19 cellular contexts compared by ENCODE assay signal in the genomic region with DNA sequence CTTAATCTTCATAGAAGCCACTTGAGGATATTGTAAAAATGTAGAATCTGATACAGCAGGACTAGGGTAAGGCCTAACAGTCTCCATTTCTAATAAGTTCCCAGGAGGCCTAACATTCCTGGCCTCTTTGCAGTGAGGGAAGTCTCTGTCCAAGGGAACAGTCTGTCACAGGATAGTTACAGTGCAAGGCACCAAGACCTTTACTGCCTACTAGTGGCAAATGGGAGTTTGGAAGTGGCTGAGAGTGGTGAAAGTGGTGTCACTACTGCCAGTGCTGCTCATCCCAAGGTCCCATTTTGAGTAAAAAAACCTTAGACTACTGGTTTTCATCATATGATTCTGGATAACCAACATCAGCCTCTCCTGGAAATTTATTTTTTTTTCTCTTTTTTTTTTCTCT.
DNase-seq lines count a peak whose midpoint lies in the region; ATAC-seq and TF ChIP-seq lines count a peak whose summit lies in the region.
"Had no signal": no experiment of that assay in that cellular context is flagged by ENCODE, and none has a peak within 500 bp of the region (broad histone marks: within the 10 kb centered on the region; RNA-seq: fewer than 3 reads in every experiment).

No MANE protein-coding gene starts in this region.

- ATAC-seq in HCT116 = 0 out of 2 replicates have a peak, but pooled peaks have one; percentile 50
- no peak for ATAC-seq in HG03432 (IDR thresholded peaks at IDR 0.05; ENCODE audit: unreplicated experiment)
- ATAC-seq in GM21360 (IDR thresholded peaks at IDR 0.05; ENCODE audit: unreplicated experiment) = no peak
- no peak for ATAC-seq in lower lobe of right lung
- ATAC-seq: gastroesophageal sphincter; naive thymus-derived CD4-positive, alpha-beta T cell; stimulated activated effector memory CD8-positive, alpha-beta T cell treated with anti-CD3 and anti-CD28 coated beads, Interleukin-12 subunit alpha, Interleukin-12 subunit beta, amount 100 ng/mL, for 72 hours had no signal

- RAD21 ChIA-PET in HCT116 (lab: Charles Lee; ENCODE audit: low non-redundant PET in 1 of 2, low total read pairs in 2 of 2, uncharacterized antibody in 2 of 2, unreplicated experiment in 2 of 2) = no interaction called here

- H3K9me2 ChIP-seq in HCT116 (ENCODE audit: insufficient read depth) (no peaks in the 10 kb centered on the region), GM23248 (ENCODE audit: insufficient read depth) (no peaks in the 10 kb centered on the region)

- CTCF ChIA-PET in HCT116 (lab: Charles Lee) = no interaction called here

- no peak overlapping the region for H3K4me3 ChIP-seq in HCT116 (replicated peaks in 1 of 2; ENCODE audit: low read depth in 1 of 2, low read length in 2 of 2)
- no peak overlapping the region for H3K4me3 ChIP-seq in iPS DF 6.9 (ENCODE audit: low read length)
- H3K4me3 ChIP-seq in GM23248 = no peak overlapping the region
- H3K4me3 ChIP-seq in lower lobe of right lung = no peak overlapping the region
- H3K4me3 ChIP-seq: gastroesophageal sphincter, MG63, thoracic aorta had no signal

- H3K9me3 ChIP-seq in HCT116 (ENCODE audit: control insufficient read depth in 1 of 2, insufficient read depth in 1 of 2, low read depth in 1 of 2, low read length in 2 of 2) (no peaks in the 10 kb centered on the region), iPS DF 6.9 (ENCODE audit: control insufficient read depth, insufficient read depth, low read length) (no peaks in the 10 kb centered on the region), GM23248 (ENCODE audit: low read depth) (no peaks in the 10 kb centered on the region), lower lobe of right lung (no peaks in the 10 kb centered on the region)
- H3K9me3 ChIP-seq: Caco-2, gastroesophageal sphincter, MG63, thoracic aorta had no signal

- H3F3A ChIP-seq in GM23248 (ENCODE audit: insufficient read depth) = no peaks in the 10 kb centered on the region

- H3K27me3 ChIP-seq in HCT116 (ENCODE audit: insufficient read depth, low read length) (no peaks in the 10 kb centered on the region), iPS DF 6.9 (ENCODE audit: control insufficient read depth, insufficient read depth, low read length) (no peaks in the 10 kb centered on the region), GM23248 (replicated peaks; ENCODE audit: insufficient read depth) (no peaks in the 10 kb centered on the region), lower lobe of right lung (ENCODE audit: low read depth) (no peaks in the 10 kb centered on the region)
- H3K27me3 ChIP-seq: gastroesophageal sphincter, MG63 had no signal

- H3K36me3 ChIP-seq in HCT116 (ENCODE audit: control insufficient read depth in 1 of 2, insufficient read depth in 2 of 2, low read length in 2 of 2) (no peaks in the 10 kb centered on the region), iPS DF 6.9 (ENCODE audit: control insufficient read depth, insufficient read depth, low read length) (no peaks in the 10 kb centered on the region), GM23248 (ENCODE audit: low read depth) (no peaks in the 10 kb centered on the region), lower lobe of right lung (no peaks in the 10 kb centered on the region)
- H3K36me3 ChIP-seq: gastroesophageal sphincter, MG63, thoracic aorta had no signal

- H3K9ac ChIP-seq in HCT116 (ENCODE audit: low read length) (no peak overlapping the region), GM23248 (no peak overlapping the region)

- DNase-seq in HCT116 (ENCODE audit: low read depth, low spot score) (no peak), SK-MEL-5 (ENCODE audit: low read depth, low spot score) (peak; percentile 54), iPS DF 6.9 (ENCODE audit: low read depth, low spot score) (peak; percentile 11), GM23248 (no peak), lower lobe of right lung (no peak)
- DNase-seq: activated CD4-positive, alpha-beta T cell treated with anti-CD3 and anti-CD28 coated beads for 4 hours; activated naive CD4-positive, alpha-beta T cell treated with Interleukin-2 at 50 U/mL for 16 hours; MG63; naive thymus-derived CD4-positive, alpha-beta T cell; NCI-H2029; NCI-H446 treated with DMSO at 0.1 percent for 48 hours; T1000 had no signal

- POLR2A ChIA-PET in HCT116 (lab: Charles Lee) = no interaction called here

- H4K20me1 ChIP-seq in HCT116 (ENCODE audit: insufficient read depth) = no peaks in the 10 kb centered on the region
- no peaks in the 10 kb centered on the region for H4K20me1 ChIP-seq in GM23248 (ENCODE audit: insufficient read depth)

- no TSS peak for BruUV-seq in HCT116 (replicated peaks; lab: Mats Ljungman, UMichigan)

- no peaks in the 10 kb centered on the region for H3K79me2 ChIP-seq in HCT116 (ENCODE audit: insufficient read depth, low read length)
- no peaks in the 10 kb centered on the region for H3K79me2 ChIP-seq in GM23248 (ENCODE audit: insufficient read depth)

- TF ChIP-seq CTCF in C4-2B (conservative IDR thresholded peaks at IDR 0.05) = peak; percentile 65
- TF ChIP-seq CTCF in HCT116 (IDR thresholded peaks at IDR 0.05 in 2 of 3, conservative IDR thresholded peaks at IDR 0.05 in 1 of 3; ENCODE audit: borderline replicate concordance in 1 of 3, insufficient read depth in 1 of 3, low read depth in 2 of 3, low read length in 2 of 3) = peak in 2 of 3 experiments; percentile 19 to 34; a peak in 3 of 6 replicates
- TF ChIP-seq CTCF in lower lobe of right lung (IDR thresholded peaks at IDR 0.05) = no peak

- H2AFZ ChIP-seq in HCT116 (ENCODE audit: low read depth, low read length, poor library complexity, severe bottlenecking) = no peak overlapping the region
- H2AFZ ChIP-seq in GM23248 = no peak overlapping the region

- no peak for TF ChIP-seq POLR2A in HCT116 (IDR thresholded peaks at IDR 0.05; ENCODE audit: borderline replicate concordance, extremely low read depth, insufficient read depth, insufficient read length)

- intact Hi-C loops in HCT116 (cut with micrococcal nuclease) (no loop called here), lower lobe of right lung (cut with DNase I) (no loop called here)

- in situ Hi-C loops in SK-MEL-5 (cut with HindIII; ENCODE audit: low pct_unique_long_range_greater_than_20kb, low sequenced_read_pairs) (no loop called here), GM23248 (cut with MboI) (no loop called here)

- TF ChIP-seq RAD21 in HCT116 (IDR thresholded peaks at IDR 0.05; ENCODE audit: low read depth) = no peak

- H3K4me2 ChIP-seq in HCT116 (ENCODE audit: low read length) (no peak overlapping the region), GM23248 (ENCODE audit: unreplicated experiment) (no peak overlapping the region)

- no peak overlapping the region for H3K27ac ChIP-seq in C4-2B
- H3K27ac ChIP-seq in HCT116 (ENCODE audit: low read depth, low read length) = no peak overlapping the region
- H3K27ac ChIP-seq in iPS DF 6.9 (ENCODE audit: low read length) = no peak overlapping the region
- H3K27ac ChIP-seq in GM23248 = no peak overlapping the region
- no peak overlapping the region for H3K27ac ChIP-seq in lower lobe of right lung
- H3K27ac ChIP-seq: gastroesophageal sphincter, thoracic aorta had no signal

- H3K4me1 ChIP-seq in HCT116 (ENCODE audit: control insufficient read depth in 1 of 2, insufficient read depth in 2 of 2, low read length in 2 of 2) (no peaks in the 10 kb centered on the region), iPS DF 6.9 (ENCODE audit: control insufficient read depth, insufficient read depth, low read length) (no peaks in the 10 kb centered on the region), GM23248 (ENCODE audit: insufficient read depth) (no peaks in the 10 kb centered on the region), lower lobe of right lung (no peaks in the 10 kb centered on the region)
- H3K4me1 ChIP-seq: Caco-2, gastroesophageal sphincter had no signal

TF ChIP-seq in HCT116, 20 proteins besides CTCF, POLR2A, EP300 and RAD21:
- TF ChIP-seq JUND (IDR thresholded peaks at IDR 0.05) (no peak), EZH2phosphoT487 (IDR thresholded peaks at IDR 0.05; ENCODE audit: borderline replicate concordance) (no peak), SP1 (IDR thresholded peaks at IDR 0.05; ENCODE audit: low read depth) (no peak), POLR2AphosphoS5 (IDR thresholded peaks at IDR 0.05; ENCODE audit: low read depth, low read length) (no peak), SRF (IDR thresholded peaks at IDR 0.05; ENCODE audit: low read depth) (no peak), TCF7L2 (IDR thresholded peaks at IDR 0.05; ENCODE audit: borderline replicate concordance, extremely low read depth, insufficient read depth, insufficient read length) (no peak)
- TF ChIP-seq, protein P1, sequence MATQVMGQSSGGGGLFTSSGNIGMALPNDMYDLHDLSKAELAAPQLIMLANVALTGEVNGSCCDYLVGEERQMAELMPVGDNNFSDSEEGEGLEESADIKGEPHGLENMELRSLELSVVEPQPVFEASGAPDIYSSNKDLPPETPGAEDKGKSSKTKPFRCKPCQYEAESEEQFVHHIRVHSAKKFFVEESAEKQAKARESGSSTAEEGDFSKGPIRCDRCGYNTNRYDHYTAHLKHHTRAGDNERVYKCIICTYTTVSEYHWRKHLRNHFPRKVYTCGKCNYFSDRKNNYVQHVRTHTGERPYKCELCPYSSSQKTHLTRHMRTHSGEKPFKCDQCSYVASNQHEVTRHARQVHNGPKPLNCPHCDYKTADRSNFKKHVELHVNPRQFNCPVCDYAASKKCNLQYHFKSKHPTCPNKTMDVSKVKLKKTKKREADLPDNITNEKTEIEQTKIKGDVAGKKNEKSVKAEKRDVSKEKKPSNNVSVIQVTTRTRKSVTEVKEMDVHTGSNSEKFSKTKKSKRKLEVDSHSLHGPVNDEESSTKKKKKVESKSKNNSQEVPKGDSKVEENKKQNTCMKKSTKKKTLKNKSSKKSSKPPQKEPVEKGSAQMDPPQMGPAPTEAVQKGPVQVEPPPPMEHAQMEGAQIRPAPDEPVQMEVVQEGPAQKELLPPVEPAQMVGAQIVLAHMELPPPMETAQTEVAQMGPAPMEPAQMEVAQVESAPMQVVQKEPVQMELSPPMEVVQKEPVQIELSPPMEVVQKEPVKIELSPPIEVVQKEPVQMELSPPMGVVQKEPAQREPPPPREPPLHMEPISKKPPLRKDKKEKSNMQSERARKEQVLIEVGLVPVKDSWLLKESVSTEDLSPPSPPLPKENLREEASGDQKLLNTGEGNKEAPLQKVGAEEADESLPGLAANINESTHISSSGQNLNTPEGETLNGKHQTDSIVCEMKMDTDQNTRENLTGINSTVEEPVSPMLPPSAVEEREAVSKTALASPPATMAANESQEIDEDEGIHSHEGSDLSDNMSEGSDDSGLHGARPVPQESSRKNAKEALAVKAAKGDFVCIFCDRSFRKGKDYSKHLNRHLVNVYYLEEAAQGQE (IDR thresholded peaks at IDR 0.05; ENCODE audit: low read depth) = no peak

Comparison
In these comparisons a context has a peak if more than half of its experiments do, and no peak if none do; other contexts are left out.
1. DNase-seq: peak in SK-MEL-5 (single experiment) and iPS DF 6.9 (single experiment); none in HCT116 (single experiment), GM23248 (single experiment) and lower lobe of right lung (single experiment).